ENCODE assay signal across 32 cellular contexts in the genomic region with DNA sequence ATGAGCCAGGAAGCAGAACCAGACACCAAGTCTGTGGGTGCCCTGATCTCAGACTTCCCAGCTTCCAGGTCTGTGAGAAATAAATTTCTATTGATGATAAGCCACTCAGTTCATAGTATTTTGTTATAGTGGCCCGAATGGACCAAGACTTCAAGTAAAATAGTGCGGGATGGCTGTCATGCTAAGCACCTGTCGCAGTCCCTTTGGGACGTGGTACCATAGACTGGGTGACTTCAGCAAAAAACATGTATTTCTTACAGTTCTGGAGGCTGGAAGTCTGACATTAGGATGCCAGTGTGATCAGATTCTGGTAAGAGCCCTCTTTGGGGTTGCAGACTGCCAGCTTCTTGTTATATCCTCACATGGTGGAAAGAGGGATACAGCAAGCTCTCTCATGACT.
"Had no signal": no experiment of that assay in that cellular context is flagged by ENCODE, and none has a peak within 500 bp of the region (broad histone marks: within the 10 kb centered on the region; RNA-seq: fewer than 3 reads in every experiment).

No MANE protein-coding gene starts in this region.

- DNase-seq: activated CD4-positive, alpha-beta T cell treated with anti-CD3 and anti-CD28 coated beads for 48 hours; activated CD4-positive, alpha-beta T cell treated with anti-CD3 and anti-CD28 coated beads, Interleukin-2, amount 50 U/mL, for 4 hours; activated CD4-positive, CD25-positive, alpha-beta regulatory T cell treated with anti-CD3 and anti-CD28 coated beads, Interleukin-2, amount 50 U/mL, for 72 hours; activated CD8-positive, alpha-beta memory T cell treated with anti-CD3 and anti-CD28 coated beads, Interleukin-2, amount 10 ng/mL, durations not matched to agents 7 days and 5 days; activated effector memory CD4-positive, alpha-beta T cell treated with Interleukin-2 at 50 U/mL for 16 hours; activated naive CD4-positive, alpha-beta T cell; activated T-cell treated with anti-CD3 and anti-CD28 coated beads, Interleukin-2, amount 50 U/mL, for 24 hours; aorta; body of pancreas; Kasumi-1; KBM-7; NCI-H1105 treated with DMSO at 0.1 percent for 48 hours; NCI-H1436 treated with DMSO at 0.1 percent for 48 hours; NCI-H187; NCI-H2081 treated with DMSO at 0.1 percent for 48 hours; NCI-H2171 treated with DMSO at 0.1 percent for 48 hours; NCI-H345; NCI-H510A; NCI-H526 treated with DMSO at 0.1 percent for 48 hours; NCI-H82; OCI-M1; Right ventricle myocardium superior; RPMI8226; SJCRH30; SK-N-SH; T-helper 1 cell had no signal

- H3K36me3 ChIP-seq: SJCRH30 had no signal

- H3K27me3 ChIP-seq: body of pancreas, SJCRH30 had no signal

- H3K4me3 Mint-ChIP-seq: activated CD8-positive, alpha-beta memory T cell treated with anti-CD3 and anti-CD28 coated beads, Interleukin-2, amount 10 ng/mL, durations not matched to agents 7 days and 5 days; activated naive CD4-positive, alpha-beta T cell treated with anti-CD3 and anti-CD28 coated beads, Interleukin-2, amount 50 U/mL, for 24 hours; activated T-cell treated with anti-CD3 and anti-CD28 coated beads, Interleukin-2, amount 50 U/mL, for 24 hours; activated T-helper 1 cell treated with anti-CD3 and anti-CD28 coated beads, Interleukin-12 subunit alpha, Interleukin-12 subunit beta, Interleukin-2, Interleukin-4 antibody, amounts not matched to agents 30 ng/mL and 10 ng/mL and 1 ng/mL, durations not matched to agents 14 hours and 24 hours and 36 hours; central memory CD8-positive, alpha-beta T cell; T-helper 2 cell treated with Interferon-gamma antibody and Interleukin-4, amounts not matched to agents 5 μg/mL and 100 μg/mL, for 36 hours; WTC11 had no signal

- H3K27ac ChIP-seq: SJCRH30 had no signal

- H3K27ac Mint-ChIP-seq: activated CD8-positive, alpha-beta memory T cell treated with anti-CD3 and anti-CD28 coated beads, Interleukin-2, amount 10 ng/mL, durations not matched to agents 7 days and 5 days; activated naive CD4-positive, alpha-beta T cell treated with anti-CD3 and anti-CD28 coated beads, Interleukin-2, amount 50 U/mL, for 24 hours; activated T-cell treated with anti-CD3 and anti-CD28 coated beads, Interleukin-2, amount 50 U/mL, for 24 hours; activated T-helper 1 cell treated with anti-CD3 and anti-CD28 coated beads, Interleukin-12 subunit alpha, Interleukin-12 subunit beta, Interleukin-2, Interleukin-4 antibody, amounts not matched to agents 30 ng/mL and 10 ng/mL and 1 ng/mL, durations not matched to agents 14 hours and 24 hours and 36 hours; T-helper 2 cell treated with Interferon-gamma antibody and Interleukin-4, amounts not matched to agents 5 μg/mL and 100 μg/mL, for 36 hours; WTC11 had no signal

- H3K36me3 Mint-ChIP-seq: activated CD8-positive, alpha-beta memory T cell treated with anti-CD3 and anti-CD28 coated beads, Interleukin-2, amount 10 ng/mL, durations not matched to agents 7 days and 5 days; activated naive CD4-positive, alpha-beta T cell treated with anti-CD3 and anti-CD28 coated beads, Interleukin-2, amount 50 U/mL, for 24 hours had no signal

- H3K4me3 ChIP-seq: body of pancreas, SJCRH30 had no signal

- ATAC-seq: activated CD8-positive, alpha-beta memory T cell treated with anti-CD3 and anti-CD28 coated beads, Interleukin-2, amount 10 ng/mL, durations not matched to agents 7 days and 5 days; body of pancreas; Panc1; WTC11 had no signal

- H3K9me3 ChIP-seq: SJCRH30, SK-N-SH had no signal

- H3K9me3 Mint-ChIP-seq: activated naive CD4-positive, alpha-beta T cell treated with anti-CD3 and anti-CD28 coated beads, Interleukin-2, amount 50 U/mL, for 24 hours; activated T-cell treated with anti-CD3 and anti-CD28 coated beads, Interleukin-2, amount 50 U/mL, for 24 hours; activated T-helper 1 cell treated with anti-CD3 and anti-CD28 coated beads, Interleukin-12 subunit alpha, Interleukin-12 subunit beta, Interleukin-2, Interleukin-4 antibody, amounts not matched to agents 30 ng/mL and 10 ng/mL and 1 ng/mL, durations not matched to agents 14 hours and 24 hours and 36 hours; central memory CD8-positive, alpha-beta T cell; T-helper 2 cell treated with Interferon-gamma antibody and Interleukin-4, amounts not matched to agents 5 μg/mL and 100 μg/mL, for 36 hours; WTC11 had no signal
